28 cellular contexts compared by ENCODE assay signal in genomic region chr15:27792756-27793264, GRCh38.
DNase-seq lines count a peak whose midpoint lies in the region; ATAC-seq, FAIRE-seq and TF ChIP-seq lines count a peak whose summit lies in the region.
"Had no signal": no experiment of that assay in that cellular context is flagged by ENCODE, and none has a peak within 500 bp of the region (broad histone marks: within the 10 kb centered on the region; RNA-seq: fewer than 3 reads in every experiment).

No MANE protein-coding gene starts in this region.

- H3K4me1 ChIP-seq in HepG2 (ENCODE audit: insufficient read depth, low read length) (no peaks in the 10 kb centered on the region), right lobe of liver (no peaks in the 10 kb centered on the region), K562 (replicated peaks in 1 of 2; ENCODE audit: control insufficient read depth in 2 of 2, insufficient read depth in 2 of 2, low read length in 2 of 2) (no peaks in the 10 kb centered on the region)
- H3K4me1 ChIP-seq: BE2C, BLaER1 had no signal

- H3K4me3 ChIP-seq in HepG2 (replicated peaks in 1 of 3; ENCODE audit: insufficient read depth in 1 of 3, low read depth in 2 of 3, low read length in 3 of 3) (no peak overlapping the region), right lobe of liver (no peak overlapping the region), K562 (no peak overlapping the region)
- H3K4me3 ChIP-seq: BLaER1, GM12878 had no signal

- 1% methylated on average over 8 of the region's 10 CpGs for WGBS in HepG2 (ENCODE audit: low lambda C conversion rate)
- WGBS in right lobe of liver (ENCODE audit: insufficient coverage, low coverage, low lambda C conversion rate, missing lambda C conversion rate): 44% methylated on average over 8 of the region's 10 CpGs
- under 1% methylated on average over 10 of the region's 10 CpGs for WGBS in K562 (ENCODE audit: insufficient coverage, low coverage, missing lambda C conversion rate)

- H3K36me3 ChIP-seq in HepG2 (replicated peaks in 1 of 2; ENCODE audit: control insufficient read depth in 1 of 2, insufficient read depth in 2 of 2, low read length in 2 of 2) (no peaks in the 10 kb centered on the region), right lobe of liver (no peaks in the 10 kb centered on the region), K562 (ENCODE audit: control insufficient read depth, insufficient read depth, low read length) (no peaks in the 10 kb centered on the region)
- H3K36me3 ChIP-seq: BE2C, BLaER1 had no signal

- DNase-seq in HepG2 (ENCODE audit: low spot score) (no peak), right lobe of liver (no peak), K562 (ENCODE audit: extremely low read depth in 1 of 4, low spot score in 3 of 4) (no peak), nephron progenitor cell (no peak), activated T-cell treated with anti-CD3 and anti-CD28 coated beads for 4 hours (no peak), NCI-H2227 (lab: John Stamatoyannopoulos, UW; ENCODE audit: unreplicated experiment) (no peak)
- DNase-seq: ACHN; BE2C; C1 segment of cervical spinal cord; CD4-positive, alpha-beta memory T cell; CD4-positive, CD25-positive, alpha-beta regulatory T cell; CD8-positive, alpha-beta memory T cell; COR-L47; DMS 273 treated with DMSO at 0.1 percent for 48 hours; DMS153; DMS53; DMS79; DND-41; EL; GDM1 had no signal

- H4K20me1 ChIP-seq in HepG2 (ENCODE audit: insufficient read depth, low read length): no peaks in the 10 kb centered on the region
- no peaks in the 10 kb centered on the region for H4K20me1 ChIP-seq in K562 (replicated peaks; ENCODE audit: control insufficient read depth, insufficient read depth, low read length)
- H4K20me1 ChIP-seq: BLaER1 had no signal

- H3K9me1 ChIP-seq in K562 (ENCODE audit: control insufficient read depth, insufficient read depth, low read length): no peaks in the 10 kb centered on the region

- H2AFZ ChIP-seq in HepG2 (ENCODE audit: low read length) (no peak overlapping the region), K562 (ENCODE audit: low read depth, low read length) (no peak overlapping the region)

- peak overlapping the region; percentile 30 for H3K27ac Mint-ChIP-seq in nephron progenitor cell
- no peak overlapping the region for H3K27ac Mint-ChIP-seq in stimulated activated memory B cell treated with anti-CD40 and anti-IgM and Interleukin-4, amounts not matched to agents 10 μg/mL and 1 μg/mL and 100 μg/mL, for 72 hours
- H3K27ac Mint-ChIP-seq: CD4-positive, alpha-beta memory T cell; CD8-positive, alpha-beta memory T cell had no signal

- intact Hi-C loops in HepG2 (cut with micrococcal nuclease; ENCODE audit: unreplicated experiment) (no loop called here), right lobe of liver (cut with DNase I) (no loop called here), K562 (cut with micrococcal nuclease) (no loop called here)

- no peak overlapping the region for H3K27ac ChIP-seq in HepG2 (ENCODE audit: extremely low read length, insufficient read depth, low read length)
- no peak overlapping the region for H3K27ac ChIP-seq in right lobe of liver
- H3K27ac ChIP-seq in K562 (ENCODE audit: extremely low read depth, low read depth, low read length): no peak overlapping the region
- H3K27ac ChIP-seq: 22Rv1, BLaER1 had no signal

- H3K27me3 Mint-ChIP-seq in nephron progenitor cell (ENCODE audit: low read depth, poor library complexity): peaks cover 6% of the 10 kb centered on the region
- H3K27me3 Mint-ChIP-seq in stimulated activated memory B cell treated with anti-CD40 and anti-IgM and Interleukin-4, amounts not matched to agents 10 μg/mL and 1 μg/mL and 100 μg/mL, for 72 hours: peaks cover 9% of the 10 kb centered on the region
- H3K27me3 Mint-ChIP-seq: CD4-positive, alpha-beta memory T cell; CD4-positive, CD25-positive, alpha-beta regulatory T cell had no signal

- ATAC-seq in HepG2: no peak
- ATAC-seq in right lobe of liver: no peak
- ATAC-seq in K562: no peak
- ATAC-seq in stimulated activated memory B cell treated with anti-CD40 and anti-IgM and Interleukin-4, amounts not matched to agents 10 μg/mL and 1 μg/mL and 100 μg/mL, for 72 hours: no peak
- ATAC-seq: GM12878 had no signal

- BruUV-seq in HepG2 (replicated peaks; lab: Mats Ljungman, UMichigan) (no TSS peak), K562 (replicated peaks; lab: Mats Ljungman, UMichigan) (no TSS peak)

- H3K9ac ChIP-seq in HepG2 (ENCODE audit: insufficient read depth, low read depth, low read length) (no peak overlapping the region), K562 (ENCODE audit: insufficient read depth in 1 of 2, low read depth in 2 of 2, low read length in 2 of 2) (no peak overlapping the region)
- H3K9ac ChIP-seq: BLaER1 had no signal

- in situ Hi-C loops in HepG2 (cut with HindIII; ENCODE audit: extremely low pct_ligation_motif_present, low pct_unique_long_range_greater_than_20kb): no loop called here
- in situ Hi-C loops in K562 (cut with MboI): no loop called here

- H3K4me2 ChIP-seq in HepG2 (ENCODE audit: low read depth, low read length) (no peak overlapping the region), K562 (ENCODE audit: insufficient read depth, low read length) (no peak overlapping the region)
- H3K4me2 ChIP-seq: BLaER1 had no signal

- H3K79me2 ChIP-seq in HepG2 (ENCODE audit: insufficient read depth, low read length): no peaks in the 10 kb centered on the region
- no peaks in the 10 kb centered on the region for H3K79me2 ChIP-seq in K562 (ENCODE audit: control insufficient read depth, insufficient read depth, low read length)

- H3K36me3 Mint-ChIP-seq in nephron progenitor cell (ENCODE audit: low read depth): no peaks in the 10 kb centered on the region
- H3K36me3 Mint-ChIP-seq in stimulated activated memory B cell treated with anti-CD40 and anti-IgM and Interleukin-4, amounts not matched to agents 10 μg/mL and 1 μg/mL and 100 μg/mL, for 72 hours: no peaks in the 10 kb centered on the region
- H3K36me3 Mint-ChIP-seq: CD14-positive monocyte; CD4-positive, alpha-beta memory T cell; CD4-positive, CD25-positive, alpha-beta regulatory T cell; CD8-positive, alpha-beta memory T cell had no signal

- TF ChIP-seq RAD21 in HepG2 (CRISPR knock-in tag; IDR thresholded peaks at IDR 0.05) (no peak), K562 (CRISPR knock-in tag; conservative IDR thresholded peaks at IDR 0.05 in 1 of 2, IDR thresholded peaks at IDR 0.05 in 1 of 2) (no peak)

- TF ChIP-seq CTCF in HepG2 (CRISPR knock-in tag; IDR thresholded peaks at IDR 0.05): no peak
- no peak for TF ChIP-seq CTCF in right lobe of liver (IDR thresholded peaks at IDR 0.05)
- TF ChIP-seq CTCF in K562 (IDR thresholded peaks at IDR 0.05 in 2 of 3, conservative IDR thresholded peaks at IDR 0.05 in 1 of 3; ENCODE audit: insufficient read depth in 2 of 3, low read depth in 1 of 3, low read length in 3 of 3): no peak
- no peak for TF ChIP-seq CTCF in nephron progenitor cell (IDR thresholded peaks at IDR 0.05)

- CTCF ChIA-PET in HepG2 (lab: Yijun Ruan, JAX; ENCODE audit: low intra/inter-chr PET ratio, low total read pairs) (no interaction called here), K562 (lab: Yijun Ruan, JAX; ENCODE audit: low intra/inter-chr PET ratio) (no interaction called here)

- no peaks in the 10 kb centered on the region for H3K9me3 Mint-ChIP-seq in nephron progenitor cell
- H3K9me3 Mint-ChIP-seq in stimulated activated memory B cell treated with anti-CD40 and anti-IgM and Interleukin-4, amounts not matched to agents 10 μg/mL and 1 μg/mL and 100 μg/mL, for 72 hours: no peaks in the 10 kb centered on the region

- peaks cover 13% of the 10 kb centered on the region for H3K4me1 Mint-ChIP-seq in nephron progenitor cell
- no peaks in the 10 kb centered on the region for H3K4me1 Mint-ChIP-seq in stimulated activated memory B cell treated with anti-CD40 and anti-IgM and Interleukin-4, amounts not matched to agents 10 μg/mL and 1 μg/mL and 100 μg/mL, for 72 hours
- H3K4me1 Mint-ChIP-seq: CD14-positive monocyte; CD4-positive, alpha-beta memory T cell; CD4-positive, CD25-positive, alpha-beta regulatory T cell; CD8-positive, alpha-beta memory T cell had no signal

- FAIRE-seq in HepG2 (lab: Jason Lieb, UNC): no peak
- FAIRE-seq in K562 (lab: Jason Lieb, UNC): no peak
- FAIRE-seq: GM12878, GM12892, GM18507, GM19239 had no signal

- POLR2A ChIA-PET in HepG2 (lab: Yijun Ruan, JAX): no interaction called here
- POLR2A ChIA-PET in K562 (lab: Yijun Ruan, JAX): interaction anchor here (0.7 kb wide), 1 partner anchor 35 kb away, joined by 3 read pairs; no protein-coding TSS in a partner anchor

- TF ChIP-seq POLR2A in HepG2 (IDR thresholded peaks at IDR 0.05; ENCODE audit: insufficient read depth in 1 of 2, low read depth in 2 of 2, low read length in 2 of 2) (no peak), right lobe of liver (IDR thresholded peaks at IDR 0.05) (no peak), K562 (conservative IDR thresholded peaks at IDR 0.05) (no peak)

- H3K4me3 Mint-ChIP-seq in nephron progenitor cell: no peak overlapping the region
- H3K4me3 Mint-ChIP-seq in stimulated activated memory B cell treated with anti-CD40 and anti-IgM and Interleukin-4, amounts not matched to agents 10 μg/mL and 1 μg/mL and 100 μg/mL, for 72 hours: no peak overlapping the region
- H3K4me3 Mint-ChIP-seq: CD14-positive monocyte; CD4-positive, alpha-beta memory T cell; CD8-positive, alpha-beta memory T cell had no signal

- no peaks in the 10 kb centered on the region for H3K9me3 ChIP-seq in HepG2 (ENCODE audit: low read length)
- H3K9me3 ChIP-seq in right lobe of liver: no peaks in the 10 kb centered on the region
- H3K9me3 ChIP-seq in K562 (replicated peaks; ENCODE audit: control insufficient read depth, insufficient read depth, low read depth, low read length): no peaks in the 10 kb centered on the region
- H3K9me3 ChIP-seq: BE2C, BLaER1 had no signal

- H3K27me3 ChIP-seq in HepG2 (ENCODE audit: control insufficient read depth in 1 of 2, insufficient read depth in 2 of 2, low read length in 2 of 2) (peaks cover 0 to 15% of the 10 kb centered on the region in 2 experiments; a peak in 1 of 5 replicates), right lobe of liver (no peaks in the 10 kb centered on the region), K562 (ENCODE audit: control insufficient read depth in 2 of 2, insufficient read depth in 2 of 2, low read length in 2 of 2) (peaks cover 4 to 28% of the 10 kb centered on the region in 2 experiments; a peak in 4 of 5 replicates)
- H3K27me3 ChIP-seq: BE2C, BLaER1 had no signal

- TF ChIP-seq EP300 in HepG2 (IDR thresholded peaks at IDR 0.05; ENCODE audit: low read depth in 2 of 2, low read length in 2 of 2): no peak
- no peak for TF ChIP-seq EP300 in HepG2 (CRISPR knock-in tag; IDR thresholded peaks at IDR 0.05; ENCODE audit: borderline replicate concordance)
- TF ChIP-seq EP300 in K562 (IDR thresholded peaks at IDR 0.05; ENCODE audit: low read length): no peak

TF ChIP-seq in HepG2, 621 proteins besides CTCF, POLR2A, EP300 and RAD21 (continues in another document):
- TF ChIP-seq CBX1 (IDR thresholded peaks at IDR 0.05; ENCODE audit: low read depth): no peak

TF ChIP-seq in K562, 482 proteins besides CTCF, POLR2A, EP300 and RAD21 (continues in another document):
- TF ChIP-seq TOE1 (IDR thresholded peaks at IDR 0.05; ENCODE audit: borderline replicate concordance): no peak
- no peak for TF ChIP-seq TOE1 (CRISPR knock-in tag; IDR thresholded peaks at IDR 0.05; ENCODE audit: borderline replicate concordance, low read depth)
- no peak for TF ChIP-seq ZNF584 (CRISPR knock-in tag; IDR thresholded peaks at IDR 0.05; ENCODE audit: low read depth)

Comparison
In these comparisons a context has a peak if more than half of its experiments do, and no peak if none do; other contexts are left out.
1. Of the 241 proteins assayed by ChIP-seq in both HepG2 and K562: peak only in HepG2: MAFK; only in K562: none; in both: MAFF; in neither: 239.